Comparison of ENCODE assay signal across 8 cellular contexts in genomic region chr10:12042409-12042796, GRCh38. TPM values are rescaled to one million over a fixed set of nuclear protein-coding genes. Genes with fewer than 3 reads are reported as not detected.
DNase-seq lines count a peak whose midpoint lies in the region; TF ChIP-seq lines count a peak whose summit lies in the region.

No MANE protein-coding gene starts in this region.

- H3K36me3 ChIP-seq in A673 (ENCODE audit: insufficient read depth, low read length, poor library complexity, severe bottlenecking): no peaks in the 10 kb centered on the region
- H3K36me3 ChIP-seq in HUES64 (ENCODE audit: insufficient read depth, low read length): no peaks in the 10 kb centered on the region
- H3K36me3 ChIP-seq in fibroblast of lung (ENCODE audit: control insufficient read depth, insufficient read depth, low read length): no peaks in the 10 kb centered on the region
- no peaks in the 10 kb centered on the region for H3K36me3 ChIP-seq in neuron (ENCODE audit: insufficient read depth, low read length)

- peaks cover 5% of the 10 kb centered on the region for H3K36me3 Mint-ChIP-seq in type B pancreatic cell

- no peaks in the 10 kb centered on the region for H4K20me1 ChIP-seq in fibroblast of lung (ENCODE audit: control insufficient read depth, extremely low read depth, insufficient read depth, low read length)

- POLR2A ChIA-PET in A673 (lab: Charles Lee; ENCODE audit: low non-redundant PET): no interaction called here

- under 1% methylated on average over 31 of the region's 31 CpGs for WGBS in HUES64

- H3K4me1 ChIP-seq in A673 (ENCODE audit: insufficient read depth, low read length, poor library complexity, severe bottlenecking) (peaks cover 14% of the 10 kb centered on the region), HUES64 (ENCODE audit: insufficient read depth, low read length) (peaks cover 14% of the 10 kb centered on the region), fibroblast of lung (ENCODE audit: control insufficient read depth, extremely low read depth, insufficient read depth, low read length) (peaks cover 2% of the 10 kb centered on the region), neuron (ENCODE audit: insufficient read depth, low read length) (peaks cover 10% of the 10 kb centered on the region)

- peak overlapping the region; percentile 98 for H3K4me3 Mint-ChIP-seq in type B pancreatic cell

- peaks cover 24% of the 10 kb centered on the region for H3K4me1 Mint-ChIP-seq in type B pancreatic cell (ENCODE audit: unreplicated experiment)

- CTCF ChIA-PET in A673 (lab: Charles Lee): interaction anchor here (0.6 kb wide), 1 partner anchor 56 kb away, joined by 6 read pairs; no protein-coding TSS in a partner anchor

- H3K4me3 ChIP-seq in A673 (ENCODE audit: low read depth, low read length, poor library complexity, severe bottlenecking) (peak overlapping the region; percentile 99), HUES64 (ENCODE audit: low read length) (peak overlapping the region; percentile 99), fibroblast of lung (replicated peaks in 1 of 4; ENCODE audit: control extremely low read depth in 1 of 4, insufficient read depth in 1 of 4, low read depth in 3 of 4, low read length in 4 of 4) (peak overlapping the region; percentile 91 to 98 (median 96)), neuron (ENCODE audit: low read length) (peak overlapping the region; percentile 83)

- peak overlapping the region; percentile 100 for H3K27ac Mint-ChIP-seq in type B pancreatic cell

- H3K9me3 Mint-ChIP-seq in type B pancreatic cell: peaks cover 6% of the 10 kb centered on the region

- H3K4me2 ChIP-seq in fibroblast of lung (ENCODE audit: extremely low read depth, insufficient read depth, low read length): peak overlapping the region; percentile 96

- TF ChIP-seq POLR2A in GM19193 (IDR thresholded peaks at IDR 0.05; ENCODE audit: extremely low read depth, insufficient read depth, insufficient read length): peak; percentile 54

- intact Hi-C loops in A673 (cut with micrococcal nuclease; ENCODE audit: unreplicated experiment): no loop called here

- H3K79me2 ChIP-seq in fibroblast of lung (ENCODE audit: control insufficient read depth, insufficient read depth, low read length): peaks cover 49% of the 10 kb centered on the region

- no TSS peak for BruUV-seq in A673 (replicated peaks; lab: Mats Ljungman, UMichigan)

- peak overlapping the region; percentile 71 for H2AFZ ChIP-seq in fibroblast of lung (ENCODE audit: low read length)
- H2AFZ ChIP-seq in neuron (ENCODE audit: low read depth, low read length): peak overlapping the region; percentile 77

- peak overlapping the region; percentile 100 for H3K27ac ChIP-seq in A673 (ENCODE audit: low read depth, low read length, poor library complexity, severe bottlenecking)
- peak overlapping the region; percentile 98 for H3K27ac ChIP-seq in HUES64 (ENCODE audit: low read depth, low read length)
- H3K27ac ChIP-seq in fibroblast of lung (ENCODE audit: insufficient read depth, low read length): peak overlapping the region; percentile 100

- no peaks in the 10 kb centered on the region for H3K27me3 ChIP-seq in A673 (replicated peaks; ENCODE audit: insufficient read depth, low read depth, low read length, poor library complexity)
- no peaks in the 10 kb centered on the region for H3K27me3 ChIP-seq in HUES64 (ENCODE audit: insufficient read depth, low read length)
- H3K27me3 ChIP-seq in fibroblast of lung (ENCODE audit: control insufficient read depth, insufficient read depth, low read length): no peaks in the 10 kb centered on the region
- no peaks in the 10 kb centered on the region for H3K27me3 ChIP-seq in neuron (ENCODE audit: insufficient read depth, low read length)

- H3K27me3 Mint-ChIP-seq in type B pancreatic cell: peaks cover 8% of the 10 kb centered on the region

- DNase-seq in A673 (ENCODE audit: low spot score): peak; percentile 36
- peak; percentile 68 for DNase-seq in activated CD8-positive, alpha-beta memory T cell treated with anti-CD3 and anti-CD28 coated beads, Interleukin-2, amount 50 U/mL, for 4 hours
- DNase-seq in fibroblast of lung (ENCODE audit: low read depth in 2 of 2): peak in 1 of 2 donors; percentile 30
- DNase-seq in type B pancreatic cell (ENCODE audit: extremely low spot score, unreplicated experiment): peak; percentile 76
- DNase-seq in NCI-H446 (lab: John Stamatoyannopoulos, UW): no peak

- TF ChIP-seq CTCF in A673 (conservative IDR thresholded peaks at IDR 0.05; ENCODE audit: low read depth, low read length): no peak
- no peak for TF ChIP-seq CTCF in fibroblast of lung (conservative IDR thresholded peaks at IDR 0.05 in 1 of 2, IDR thresholded peaks at IDR 0.05 in 1 of 2; ENCODE audit: low read depth in 1 of 2, low read length in 2 of 2)
- no peak for TF ChIP-seq CTCF in type B pancreatic cell (conservative IDR thresholded peaks at IDR 0.05)

- H3K9ac ChIP-seq in HUES64 (ENCODE audit: low read depth, low read length): peak overlapping the region; percentile 99
- peak overlapping the region; percentile 99 for H3K9ac ChIP-seq in fibroblast of lung (ENCODE audit: insufficient read depth, low read length)

- H3K9me3 ChIP-seq in A673 (ENCODE audit: low read depth, low read length, poor library complexity, severe bottlenecking): no peaks in the 10 kb centered on the region
- H3K9me3 ChIP-seq in HUES64 (ENCODE audit: insufficient read depth, low read depth, low read length): no peaks in the 10 kb centered on the region
- no peaks in the 10 kb centered on the region for H3K9me3 ChIP-seq in fibroblast of lung (ENCODE audit: control insufficient read depth, insufficient read depth, low read depth, low read length)
- no peaks in the 10 kb centered on the region for H3K9me3 ChIP-seq in neuron (ENCODE audit: low read length)

RNA-seq across cellular contexts. Expression of gene UPF2, which starts 0.2 kb away (rescaled TPM):
- total RNA-seq in A673 (2021): 27.3 and 30.6 TPM in 2 replicates
- 21.9 TPM for polyA plus RNA-seq in HUES64 (2013, experiment 1 of 2)
- 18.5 TPM for polyA plus RNA-seq in HUES64 (2013, experiment 2 of 2)
- total RNA-seq in fibroblast of lung: 16.4 and 22.6 TPM in 2 replicates
- 17.0 and 20.8 TPM in 2 replicates for polyA plus RNA-seq in fibroblast of lung
- polyA plus RNA-seq in fibroblast of lung (2012): 17.3 and 19.5 TPM in 2 replicates
- polyA minus RNA-seq in fibroblast of lung (ENCODE audit: low replicate concordance): 1.3 and 3.0 TPM in 2 replicates
- 21.8 and 25.8 TPM in 2 replicates for total RNA-seq in type B pancreatic cell (ENCODE audit: low replicate concordance)

RNA-seq across cellular contexts. Expression of gene DHTKD1, which starts 26.4 kb away (rescaled TPM):
- 32.4 and 41.2 TPM in 2 replicates for total RNA-seq in A673 (2021)
- 24.2 TPM for polyA plus RNA-seq in HUES64 (2013, experiment 1 of 2)
- polyA plus RNA-seq in HUES64 (2013, experiment 2 of 2): 27.3 TPM
- total RNA-seq in fibroblast of lung: 20.0 and 23.1 TPM in 2 replicates
- polyA plus RNA-seq in fibroblast of lung: 20.5 and 27.4 TPM in 2 replicates
- polyA plus RNA-seq in fibroblast of lung (2012): 5.4 and 7.8 TPM in 2 replicates
- 10.9 and 66.8 TPM in 2 replicates for polyA minus RNA-seq in fibroblast of lung (ENCODE audit: low replicate concordance)
- total RNA-seq in type B pancreatic cell (ENCODE audit: low replicate concordance): 30.1 and 44.8 TPM in 2 replicates

Comparison
In these comparisons a context has a peak if more than half of its experiments do, and no peak if none do; other contexts are left out.
1. DNase-seq: peak in A673 (single experiment), activated CD8-positive, alpha-beta memory T cell treated with anti-CD3 and anti-CD28 coated beads, Interleukin-2, amount 50 U/mL, for 4 hours (single experiment) and type B pancreatic cell (single experiment); none in NCI-H446 (0 of 2).
2. Peak in every context shown above with its lines, with median percentiles within 50 percentile points of each other: H3K27ac ChIP-seq and H3K4me3 ChIP-seq.